ENCODE assay signal across 25 cellular contexts in genomic region chr12:25313591-25313990, GRCh38.
"Had no signal": no experiment of that assay in that cellular context is flagged by ENCODE, and none has a peak within 500 bp of the region (broad histone marks: within the 10 kb centered on the region; RNA-seq: fewer than 3 reads in every experiment).

No MANE protein-coding gene starts in this region.

- DNase-seq: activated CD4-positive, alpha-beta T cell treated with anti-CD3 and anti-CD28 coated beads, Interleukin-2, amount 50 U/mL, for 1 hour; activated CD8-positive, alpha-beta memory T cell treated with anti-CD3 and anti-CD28 coated beads, Interleukin-2, amount 50 U/mL, for 4 hours; activated effector memory CD4-positive, alpha-beta T cell treated with Interleukin-2 at 50 U/mL for 16 hours; activated naive CD4-positive, alpha-beta T cell treated with anti-CD3 and anti-CD28 coated beads, Interleukin-2, amount 50 U/mL, for 16 hours; activated T-cell treated with anti-CD3 and anti-CD28 coated beads, Interleukin-2, amount 50 U/mL, for 4 hours; endodermal cell; gastrocnemius medialis; head of caudate nucleus; kidney glomerular epithelial cell; left ventricle myocardium superior; mucosa of descending colon; naive thymus-derived CD4-positive, alpha-beta T cell; T1000; trophoblast cell had no signal

- H3K4me2 ChIP-seq: neural progenitor cell had no signal

- H3K4me1 Mint-ChIP-seq: endodermal cell, neural progenitor cell had no signal

- H2AFZ ChIP-seq: neural progenitor cell had no signal

- ATAC-seq: activated CD4-positive, CD25-positive, alpha-beta regulatory T cell treated with anti-CD3 and anti-CD28 coated beads, Interleukin-2, amount 50 U/mL, for 24 hours; activated T-cell treated with anti-CD3 and anti-CD28 coated beads, Interleukin-2, amount 50 U/mL, for 4 hours; gastrocnemius medialis; left ventricle myocardium superior; mucosa of descending colon; naive thymus-derived CD4-positive, alpha-beta T cell had no signal

- H3K4me3 ChIP-seq: ascending aorta, gastrocnemius medialis, mucosa of descending colon, neural progenitor cell, right atrium auricular region, skin epidermis, suprapubic skin, vagina had no signal

- H3K36me3 Mint-ChIP-seq: neural progenitor cell had no signal

- H3K27ac ChIP-seq: ascending aorta, epithelial cell of prostate, gastrocnemius medialis, neural progenitor cell, right atrium auricular region, skin epidermis, suprapubic skin, vagina had no signal

- H3K9me3 ChIP-seq: ascending aorta, gastrocnemius medialis, mucosa of descending colon, right atrium auricular region, suprapubic skin, vagina had no signal

- H3K4me3 Mint-ChIP-seq: activated T-cell treated with anti-CD3 and anti-CD28 coated beads, Interleukin-2, amount 50 U/mL, for 4 hours; endodermal cell; memory B cell; naive thymus-derived CD4-positive, alpha-beta T cell; neural progenitor cell; stimulated activated naive CD8-positive, alpha-beta T cell treated with anti-CD3 and anti-CD28 coated beads, Interleukin-15, Interleukin-2, amounts not matched to agents 100 ng/mL and 50 ng/mL, for 24 hours had no signal

- H3K36me3 ChIP-seq: ascending aorta, gastrocnemius medialis, neural progenitor cell, right atrium auricular region, suprapubic skin, vagina had no signal

- H3K9ac ChIP-seq: neural progenitor cell had no signal

- H3K9me3 Mint-ChIP-seq: activated T-cell treated with anti-CD3 and anti-CD28 coated beads, Interleukin-2, amount 50 U/mL, for 4 hours; memory B cell; neural progenitor cell; stimulated activated naive CD8-positive, alpha-beta T cell treated with anti-CD3 and anti-CD28 coated beads, Interleukin-15, Interleukin-2, amounts not matched to agents 100 ng/mL and 50 ng/mL, for 24 hours had no signal

- H3K27ac Mint-ChIP-seq: endodermal cell; memory B cell; neural progenitor cell; progenitor cell of endocrine pancreas; stimulated activated naive CD8-positive, alpha-beta T cell treated with anti-CD3 and anti-CD28 coated beads, Interleukin-15, Interleukin-2, amounts not matched to agents 100 ng/mL and 50 ng/mL, for 24 hours had no signal

- H3K4me1 ChIP-seq: ascending aorta, gastrocnemius medialis, neural progenitor cell, right atrium auricular region, suprapubic skin, vagina had no signal

- H3K27me3 Mint-ChIP-seq: memory B cell; progenitor cell of endocrine pancreas; stimulated activated naive CD8-positive, alpha-beta T cell treated with anti-CD3 and anti-CD28 coated beads, Interleukin-15, Interleukin-2, amounts not matched to agents 100 ng/mL and 50 ng/mL, for 24 hours had no signal

- H3K27me3 ChIP-seq: ascending aorta, gastrocnemius medialis, neural progenitor cell, right atrium auricular region, suprapubic skin, vagina had no signal
